8 cellular contexts compared by ENCODE assay signal in the genomic region with DNA sequence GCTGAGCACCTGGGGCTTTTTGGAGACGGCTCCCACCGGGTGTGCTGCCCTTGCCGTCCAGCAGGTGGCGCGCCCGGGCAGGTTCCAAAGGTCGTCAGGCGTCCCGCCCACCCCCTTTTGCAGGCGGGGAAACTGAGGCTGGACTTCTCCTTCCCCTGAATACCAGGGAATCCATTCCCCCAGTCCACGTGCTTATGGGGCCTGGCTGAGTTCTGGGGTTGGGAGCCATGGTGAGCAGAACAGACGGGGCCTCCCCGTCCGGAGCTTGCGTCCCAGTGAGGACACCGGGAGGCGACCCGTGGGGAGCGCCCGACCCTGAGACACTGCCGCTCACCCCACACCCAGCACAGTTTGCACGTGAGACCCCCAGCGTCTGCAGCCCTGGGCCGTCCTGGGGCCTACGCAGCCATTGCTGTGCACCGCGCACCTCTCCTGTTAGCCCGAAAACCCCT. TPM values are rescaled to one million over a fixed set of nuclear protein-coding genes. Genes with fewer than 3 reads are reported as not detected.
DNase-seq lines count a peak whose midpoint lies in the region; ATAC-seq and TF ChIP-seq lines count a peak whose summit lies in the region.

No MANE protein-coding gene starts in this region.

- H3K79me2 ChIP-seq in DND-41 (ENCODE audit: insufficient read depth, low read length) (no peaks in the 10 kb centered on the region), OCI-LY7 (ENCODE audit: insufficient read depth, low read depth, low read length) (no peaks in the 10 kb centered on the region)

- peak; percentile 74 for ATAC-seq in DND-41 (ENCODE audit: insufficient read depth, low read depth)
- no peak for ATAC-seq in HG03521 (IDR thresholded peaks at IDR 0.05; ENCODE audit: unreplicated experiment)
- no peak for ATAC-seq in HG03342 (IDR thresholded peaks at IDR 0.05; ENCODE audit: unreplicated experiment)
- ATAC-seq in GM21360 (IDR thresholded peaks at IDR 0.05; ENCODE audit: unreplicated experiment), result no peak

- peak; percentile 92 for TF ChIP-seq CTCF in DND-41 (IDR thresholded peaks at IDR 0.05; ENCODE audit: borderline replicate concordance, extremely low read depth, low read length, poor library complexity, severe bottlenecking)
- TF ChIP-seq CTCF in OCI-LY7 (conservative IDR thresholded peaks at IDR 0.05; ENCODE audit: low read length), result peak; percentile 93

- H3K4me2 ChIP-seq in DND-41 (ENCODE audit: insufficient read depth, low read length) (no peak overlapping the region), OCI-LY7 (ENCODE audit: low read length) (no peak overlapping the region)

- H3K27ac ChIP-seq in DND-41 (ENCODE audit: low read length), result no peak overlapping the region
- H3K27ac ChIP-seq in OCI-LY7 (ENCODE audit: low read depth, low read length, poor library complexity, severe bottlenecking), result no peak overlapping the region

- H2AFZ ChIP-seq in DND-41 (ENCODE audit: low read depth, low read length) (no peak overlapping the region), OCI-LY7 (ENCODE audit: low read length) (no peak overlapping the region)

- CTCF ChIA-PET in OCI-LY7 (lab: Charles Lee; ENCODE audit: unreplicated experiment), result no interaction called here

- no peaks in the 10 kb centered on the region for H3K9me3 ChIP-seq in DND-41 (ENCODE audit: insufficient read depth, low read length, severe bottlenecking)
- H3K9me3 ChIP-seq in OCI-LY7 (ENCODE audit: low read length), result no peaks in the 10 kb centered on the region

- peaks cover 6% of the 10 kb centered on the region for H3K27me3 ChIP-seq in DND-41 (ENCODE audit: insufficient read depth, low read length, poor library complexity)

- BruUV-seq in OCI-LY7 (replicated peaks; lab: Mats Ljungman, UMichigan), result no TSS peak

- H3K4me3 ChIP-seq in DND-41 (ENCODE audit: low read depth in 1 of 2, low read length in 2 of 2) (no peak overlapping the region), OCI-LY7 (ENCODE audit: low read depth, low read length, poor library complexity, severe bottlenecking) (no peak overlapping the region)

- POLR2A ChIA-PET in OCI-LY7 (lab: Charles Lee), result no interaction called here

- intact Hi-C loops in OCI-LY7 (cut with micrococcal nuclease; ENCODE audit: unreplicated experiment) (loop anchor here (1.0 to 10.0 kb wide), 3 partner anchors 85 to 324 kb away; no protein-coding TSS in a partner anchor), head of caudate nucleus (cut with DNase I) (no loop called here)

- H3K4me1 ChIP-seq in DND-41 (ENCODE audit: insufficient read depth, low read length) (no peaks in the 10 kb centered on the region), OCI-LY7 (ENCODE audit: insufficient read depth, low read length, poor library complexity, severe bottlenecking) (no peaks in the 10 kb centered on the region)

- no peak overlapping the region for H3K9ac ChIP-seq in DND-41 (ENCODE audit: low read depth, low read length)

- DNase-seq in DND-41 (peak; percentile 58), OCI-LY7 (ENCODE audit: low spot score) (peak; percentile 41), head of caudate nucleus (peak in 39 of 42 donors; percentile 14 to 85 (median 62))
- DNase-seq in activated effector memory CD4-positive, alpha-beta T cell treated with Interleukin-2 at 50 U/mL for 16 hours, result peak; percentile 33
- DNase-seq in stimulated activated CD4-positive, alpha-beta T cell treated with anti-CD3 and anti-CD28 coated beads, Interleukin-15, amount 100 ng/mL, for 24 hours, result peak; percentile 69

- peaks cover 4% of the 10 kb centered on the region; the same call in 1 of the 2 replicates for H4K20me1 ChIP-seq in DND-41 (ENCODE audit: insufficient read depth, low read length)
- no peaks in the 10 kb centered on the region for H4K20me1 ChIP-seq in OCI-LY7 (ENCODE audit: insufficient read depth, low read length)

- H3K9me2 ChIP-seq in OCI-LY7 (ENCODE audit: insufficient read depth, low read length), result no peaks in the 10 kb centered on the region

- H3K36me3 ChIP-seq in DND-41 (ENCODE audit: insufficient read depth, low read length) (no peaks in the 10 kb centered on the region), OCI-LY7 (ENCODE audit: insufficient read depth, low read length) (no peaks in the 10 kb centered on the region)

RNA-seq across cellular contexts. Expression of a gene that starts 51.8 kb away (rescaled TPM):
- not detected in 2 replicates for total RNA-seq in OCI-LY7 (2014; rRNA removed; shearing (Covaris generic))
- total RNA-seq in OCI-LY7 (2022), result not detected in 2 replicates

RNA-seq across cellular contexts. Expression of a gene that starts 57.7 kb away (rescaled TPM):
- total RNA-seq in OCI-LY7 (2014; rRNA removed; shearing (Covaris generic)), result 6.0 and 8.5 TPM in 2 replicates
- total RNA-seq in OCI-LY7 (2022), result 17.1 and 19.6 TPM in 2 replicates
